ENCODE assay signal across 28 cellular contexts in the genomic region with DNA sequence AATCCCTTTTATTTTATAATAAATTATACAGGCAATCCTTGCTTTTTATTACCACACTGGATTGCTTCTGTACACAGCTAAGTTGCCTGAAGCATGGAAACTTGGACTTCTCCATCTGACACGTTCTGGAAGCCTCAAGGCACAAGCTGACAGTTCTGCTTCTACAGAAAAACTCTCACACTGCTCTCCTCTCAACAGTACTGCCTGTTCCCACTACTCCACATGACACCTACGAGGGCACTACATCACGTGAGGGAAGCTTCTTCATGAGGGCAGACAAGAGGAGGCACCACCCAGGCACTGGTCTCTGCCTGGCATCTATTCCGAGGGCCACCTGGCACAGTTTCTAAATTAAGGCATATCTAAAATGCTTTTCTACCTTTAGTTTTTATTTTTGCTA.
"Had no signal": no experiment of that assay in that cellular context is flagged by ENCODE, and none has a peak within 500 bp of the region (broad histone marks: within the 10 kb centered on the region; RNA-seq: fewer than 3 reads in every experiment).

No MANE protein-coding gene starts in this region.

- H3K27ac ChIP-seq: brain microvascular endothelial cell, heart right ventricle, lower lobe of right lung, neural progenitor cell, skin epidermis, uterus had no signal

- ATAC-seq: esophagus mucosa; lower lobe of right lung; natural killer cell; sciatic nerve; stimulated activated memory B cell treated with anti-CD40 and anti-IgM and Interleukin-4, amounts not matched to agents 10 μg/mL and 1 μg/mL and 100 μg/mL, for 72 hours; stimulated activated naive CD8-positive, alpha-beta T cell treated with anti-CD3 and anti-CD28 coated beads, Interleukin-15, amount 100 ng/mL, for 72 hours had no signal

- H3K4me2 ChIP-seq: neural progenitor cell had no signal

- FAIRE-seq: astrocyte had no signal

- H3K4me1 ChIP-seq: lower lobe of right lung, uterus had no signal

- H3K36me3 ChIP-seq: lower lobe of right lung, neural progenitor cell, uterus had no signal

- DNase-seq: activated CD4-positive, alpha-beta T cell treated with anti-CD3 and anti-CD28 coated beads for 4 hours; activated CD4-positive, alpha-beta T cell treated with anti-CD3 and anti-CD28 coated beads, Interleukin-2, amount 50 U/mL, for 48 hours; activated CD4-positive, CD25-positive, alpha-beta regulatory T cell; activated CD8-positive, alpha-beta memory T cell treated with anti-CD3 and anti-CD28 coated beads for 24 hours; activated effector memory CD4-positive, alpha-beta T cell treated with anti-CD3 and anti-CD28 coated beads, Interleukin-2, amount 50 U/mL, for 16 hours; activated naive CD4-positive, alpha-beta T cell treated with anti-CD3 and anti-CD28 coated beads for 36 hours; amniotic stem cell; brain microvascular endothelial cell; central memory CD4-positive, alpha-beta T cell; endodermal cell; foreskin fibroblast; heart right ventricle; lower lobe of right lung; mesendoderm; natural killer cell; occipital lobe; stimulated activated CD4-positive, alpha-beta T cell treated with anti-CD3 and anti-CD28 coated beads, Interleukin-12 subunit alpha, Interleukin-12 subunit beta, amount 100 ng/mL, for 4 hours; stimulated activated CD4-positive, alpha-beta T cell treated with anti-CD3 and anti-CD28 coated beads, Interleukin-4, amount 100 ng/mL, for 1 hour; stimulated activated naive CD8-positive, alpha-beta T cell treated with anti-CD3 and anti-CD28 coated beads, Interleukin-15, amount 100 ng/mL, for 72 hours; substantia nigra; T-helper 1 cell; uterus had no signal

- H2AFZ ChIP-seq: neural progenitor cell had no signal

- H3K9me3 ChIP-seq: heart right ventricle, lower lobe of right lung, uterus had no signal

- H3K27me3 ChIP-seq: brain microvascular endothelial cell, heart right ventricle, uterus had no signal

- H3K4me3 ChIP-seq: heart right ventricle, lower lobe of right lung, neural progenitor cell, skin epidermis, uterus had no signal

- H3K9ac ChIP-seq: neural progenitor cell had no signal
